ENCODE assay signal across 9 cellular contexts in genomic region chr3:38347421-38348200, GRCh38. TPM values are rescaled to one million over a fixed set of nuclear protein-coding genes. Genes with fewer than 3 reads are reported as not detected.
DNase-seq lines count a peak whose midpoint lies in the region; ATAC-seq and TF ChIP-seq lines count a peak whose summit lies in the region.
"Had no signal": no experiment of that assay in that cellular context is flagged by ENCODE, and none has a peak within 500 bp of the region (broad histone marks: within the 10 kb centered on the region; RNA-seq: fewer than 3 reads in every experiment).

No MANE protein-coding gene starts in this region.

- no peak for TF ChIP-seq CTCF in GM12875 (IDR thresholded peaks at IDR 0.05; ENCODE audit: borderline replicate concordance, insufficient read depth, low read depth, low read length)
- TF ChIP-seq CTCF in fibroblast of mammary gland (conservative IDR thresholded peaks at IDR 0.05; ENCODE audit: control insufficient read depth, insufficient read depth, low read depth, low read length), result no peak
- TF ChIP-seq CTCF in sigmoid colon (IDR thresholded peaks at IDR 0.05), result no peak

- H3K36me3 ChIP-seq in sigmoid colon, result no peaks in the 10 kb centered on the region

- peaks cover 0 to 15% (median 13%) of the 10 kb centered on the region in 4 donors for H3K4me1 ChIP-seq in sigmoid colon

- ATAC-seq in HG02884 (IDR thresholded peaks at IDR 0.05; ENCODE audit: unreplicated experiment), result no peak

- DNase-seq in RKO (ENCODE audit: low spot score), result peak; percentile 29
- no peak for DNase-seq in fibroblast of mammary gland (ENCODE audit: low read depth)
- no peak for DNase-seq in sigmoid colon
- no peak for DNase-seq in occipital lobe (lab: John Stamatoyannopoulos, UW)
- DNase-seq in NCI-H2227 (lab: John Stamatoyannopoulos, UW; ENCODE audit: unreplicated experiment), result no peak
- DNase-seq in cortex of kidney (lab: John Stamatoyannopoulos, UW), result no peak

- peak overlapping the region in 1 of 4 donors; percentile 70 for H3K27ac ChIP-seq in sigmoid colon
- H3K27ac ChIP-seq: epithelial cell of prostate had no signal

- TF ChIP-seq POLR2A in sigmoid colon (IDR thresholded peaks at IDR 0.05), result no peak

- H3K9me3 ChIP-seq in sigmoid colon, result peaks cover 0 to 3% (median 0%) of the 10 kb centered on the region in 4 donors

- TF ChIP-seq EP300 in sigmoid colon (IDR thresholded peaks at IDR 0.05), result no peak

- no peaks in the 10 kb centered on the region for H3K27me3 ChIP-seq in sigmoid colon

- peak overlapping the region; percentile 76 for H3K4me3 ChIP-seq in GM12875 (ENCODE audit: low read depth, low read length)
- peak overlapping the region; percentile 64 for H3K4me3 ChIP-seq in fibroblast of mammary gland (ENCODE audit: control insufficient read depth, low read depth, low read length)
- peak overlapping the region; percentile 43 to 80 (median 70) for H3K4me3 ChIP-seq in sigmoid colon

- 24 to 73% methylated on average over 19 of the region's 19 CpGs for WGBS in sigmoid colon, 2 donors

- intact Hi-C loops in sigmoid colon (cut with DNase I), result loop anchor here (2.0 to 10.0 kb wide), 2 partner anchors 131 to 183 kb away; partner anchors contain the start of gene OXSR1

RNA-seq across cellular contexts. Expression of gene XYLB, which starts 1.0 kb away (rescaled TPM):
- 1 to 10 TPM; 2.3 to 3.2 (median 2.4) TPM for total RNA-seq in sigmoid colon
- polyA plus RNA-seq in sigmoid colon, result 1 to 10 TPM; 3.6 to 4.9 (median 3.9) TPM
- 7.3 TPM for total RNA-seq in occipital lobe
